2 cellular contexts compared by ENCODE assay signal in genomic region chr20:64091762-64092161, GRCh38.
TF ChIP-seq lines count a peak whose summit lies in the region.

No MANE protein-coding gene starts in this region.

TF ChIP-seq in HCT116, 20 proteins besides CTCF, POLR2A, EP300 and RAD21:
- no peak for TF ChIP-seq ZBTB33 (IDR thresholded peaks at IDR 0.05; ENCODE audit: extremely low read depth, insufficient replicate concordance, low read length)
- TF ChIP-seq FOSL1 (IDR thresholded peaks at IDR 0.05; ENCODE audit: low read depth) = no peak

TF ChIP-seq in SK-N-SH, 30 proteins besides CTCF, POLR2A, EP300 and RAD21:
- no peak for TF ChIP-seq TEAD4 (IDR thresholded peaks at IDR 0.05; ENCODE audit: borderline replicate concordance, insufficient read depth)
- no peak for TF ChIP-seq NFIC (IDR thresholded peaks at IDR 0.05; ENCODE audit: borderline replicate concordance)
- TF ChIP-seq MEF2A (IDR thresholded peaks at IDR 0.05; ENCODE audit: borderline replicate concordance, low read depth) = no peak
- TF ChIP-seq MXI1 (IDR thresholded peaks at IDR 0.05; ENCODE audit: low read depth, low read length) = no peak
